8 cellular contexts compared by ENCODE assay signal in genomic region chr19:18281082-18282020, GRCh38.
A peak's percentile ranks its signal among the peaks of the same experiment; 100 is the strongest.
DNase-seq lines count a peak whose midpoint lies in the region; ATAC-seq lines count a peak whose summit lies in the region.

JUND (minus strand) TSS chr19:18281622; CDS start chr19:18281484, 138 bp downstream.

- no peaks in the 10 kb centered on the region for H3K9me3 Mint-ChIP-seq in central memory CD8-positive, alpha-beta T cell

- H3K36me3 Mint-ChIP-seq in central memory CD8-positive, alpha-beta T cell (ENCODE audit: insufficient read depth) = peaks cover 58% of the 10 kb centered on the region

- no peaks in the 10 kb centered on the region for H3K27me3 Mint-ChIP-seq in central memory CD8-positive, alpha-beta T cell

- peak; percentile 98 for DNase-seq in AG20443 (ENCODE audit: low spot score)
- DNase-seq in NCI-H345 treated with DMSO at 0.1 percent for 48 hours (lab: John Stamatoyannopoulos, UW; ENCODE audit: unreplicated experiment) = peak; percentile 80
- DNase-seq in central memory CD8-positive, alpha-beta T cell (ENCODE audit: low spot score in 2 of 2) = peak; percentile 92 to 98
- DNase-seq in islet precursor cell = peak; percentile 99
- peak; percentile 95 for DNase-seq in stimulated activated CD4-positive, alpha-beta T cell treated with anti-CD3 and anti-CD28 coated beads, Interleukin-12 subunit alpha, Interleukin-12 subunit beta, amount 100 ng/mL, for 4 hours

- peak within 1 kb of the TSS; percentile 100 for H3K4me3 Mint-ChIP-seq in central memory CD8-positive, alpha-beta T cell

- H3K27ac Mint-ChIP-seq in central memory CD8-positive, alpha-beta T cell (ENCODE audit: low read depth) = peak within 1 kb of the TSS; percentile 100

- H3K4me1 Mint-ChIP-seq in central memory CD8-positive, alpha-beta T cell = peaks cover 61% of the 10 kb centered on the region

- ATAC-seq in GM19025 (IDR thresholded peaks at IDR 0.05; ENCODE audit: low read depth, unreplicated experiment) (peak; percentile 62), HG03280 (IDR thresholded peaks at IDR 0.05; ENCODE audit: unreplicated experiment) (peak; percentile 60)
- peak; percentile 78 to 81 for ATAC-seq in activated CD4-positive, CD25-positive, alpha-beta regulatory T cell treated with anti-CD3 and anti-CD28 coated beads, Interleukin-2, amount 50 U/mL, for 24 hours
- ATAC-seq in central memory CD8-positive, alpha-beta T cell (replicated peaks; ENCODE audit: extremely low read depth, poor library complexity, severe bottlenecking) = peak; percentile 64

Comparison
In these comparisons a context has a peak if more than half of its experiments do, and no peak if none do; other contexts are left out.
1. Peak in every context shown above with its lines: DNase-seq and ATAC-seq.